Comparison of ENCODE assay signal across 21 cellular contexts in the genomic region with DNA sequence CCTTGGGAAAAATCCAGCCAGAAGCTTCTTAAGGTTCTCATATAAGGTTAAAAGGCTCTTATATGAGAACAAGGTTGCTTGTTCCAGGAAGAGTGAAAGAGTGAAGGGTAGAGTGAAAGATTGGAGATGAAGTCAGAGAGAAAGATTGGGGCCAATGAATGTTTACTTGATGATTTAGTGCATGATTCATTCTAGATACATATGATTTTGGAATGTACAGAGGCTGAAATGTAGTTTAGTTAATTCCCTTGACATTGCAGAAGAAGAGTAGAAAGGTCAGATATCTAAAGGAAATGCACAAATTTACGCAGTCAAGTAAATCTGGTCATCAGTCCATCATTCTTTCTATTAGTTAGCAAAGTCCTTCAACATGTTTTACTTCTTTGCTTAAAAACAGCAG.
DNase-seq lines count a peak whose midpoint lies in the region; ATAC-seq, FAIRE-seq and TF ChIP-seq lines count a peak whose summit lies in the region.
"Had no signal": no experiment of that assay in that cellular context is flagged by ENCODE, and none has a peak within 500 bp of the region (broad histone marks: within the 10 kb centered on the region; RNA-seq: fewer than 3 reads in every experiment).

No MANE protein-coding gene starts in this region.

- H3K4me2 ChIP-seq in GM23248 (ENCODE audit: unreplicated experiment) = peak overlapping the region; percentile 21

- H3K27me3 ChIP-seq in GM23248 (replicated peaks; ENCODE audit: insufficient read depth) (no peaks in the 10 kb centered on the region), adipocyte (replicated peaks; ENCODE audit: control insufficient read depth, insufficient read depth, low read length) (no peaks in the 10 kb centered on the region)

- FAIRE-seq in GM12891 (lab: Jason Lieb, UNC) = no peak
- FAIRE-seq: A204.1, GM12878, HepG2 had no signal

- TF ChIP-seq POLR2A in GM12891 (IDR thresholded peaks at IDR 0.05; ENCODE audit: low read depth, low read length) = no peak

- no peaks in the 10 kb centered on the region for H3K36me3 ChIP-seq in GM23248 (ENCODE audit: low read depth)
- H3K36me3 ChIP-seq in adipocyte (ENCODE audit: control insufficient read depth, insufficient read depth, low read length, severe bottlenecking) = no peaks in the 10 kb centered on the region

- H3K9me2 ChIP-seq in GM23248 (ENCODE audit: insufficient read depth) = peaks cover 4% of the 10 kb centered on the region; the same call in 1 of the 2 replicates

- 47 to 50% methylated on average over 1 of the region's 1 CpG for WGBS in GM23248 (ENCODE audit: low coverage in 1 of 2, low lambda C conversion rate in 2 of 2, missing lambda C conversion rate in 2 of 2), 2 experiments

- H3K27ac ChIP-seq in GM23248 = no peak overlapping the region

- no peaks in the 10 kb centered on the region for H3K79me2 ChIP-seq in GM23248 (ENCODE audit: insufficient read depth)

- ATAC-seq in GM18519 (IDR thresholded peaks at IDR 0.05; ENCODE audit: low FRiP score, unreplicated experiment) (no peak), HG03520 (IDR thresholded peaks at IDR 0.05; ENCODE audit: unreplicated experiment) (no peak)
- ATAC-seq: GM12878, HepG2 had no signal

- H3K4me1 ChIP-seq in GM23248 (ENCODE audit: insufficient read depth) (peaks cover 42% of the 10 kb centered on the region), adipocyte (ENCODE audit: control insufficient read depth, insufficient read depth, low read length) (peaks cover 6% of the 10 kb centered on the region)
- H3K4me1 ChIP-seq: Caco-2 had no signal

- no peak overlapping the region for H3K9ac ChIP-seq in GM23248
- H3K9ac ChIP-seq in adipocyte (ENCODE audit: low read length) = no peak overlapping the region

- peaks cover 35% of the 10 kb centered on the region for H3F3A ChIP-seq in GM23248 (ENCODE audit: insufficient read depth)

- no peak for TF ChIP-seq CTCF in fibroblast of mammary gland (conservative IDR thresholded peaks at IDR 0.05; ENCODE audit: control insufficient read depth, insufficient read depth, low read depth, low read length)

- no peak overlapping the region for H3K4me3 ChIP-seq in GM23248
- H3K4me3 ChIP-seq in adipocyte (ENCODE audit: low read length) = no peak overlapping the region
- no peak overlapping the region for H3K4me3 ChIP-seq in fibroblast of mammary gland (ENCODE audit: control insufficient read depth, low read depth, low read length)
- no peak overlapping the region for H3K4me3 ChIP-seq in skeletal muscle cell (ENCODE audit: low read depth, low read length)
- H3K4me3 ChIP-seq: GM12878 had no signal

- H3K9me3 ChIP-seq in GM23248 (ENCODE audit: low read depth) = no peaks in the 10 kb centered on the region
- no peaks in the 10 kb centered on the region for H3K9me3 ChIP-seq in adipocyte (ENCODE audit: control insufficient read depth, low read length)
- H3K9me3 ChIP-seq: Caco-2 had no signal

- H2AFZ ChIP-seq in GM23248 = no peak overlapping the region

- DNase-seq in GM23248 (peak; percentile 43), adipocyte (ENCODE audit: low read depth) (peak; percentile 51), fibroblast of mammary gland (ENCODE audit: low read depth) (peak; percentile 5), skeletal muscle cell (ENCODE audit: low read depth) (peak; percentile 39), GM12891 (ENCODE audit: insufficient read length, low spot score) (no peak)
- DNase-seq: Caco-2; CD4-positive, alpha-beta T cell; GOT3; KG1; NCI-H1105 treated with DMSO at 0.1 percent for 48 hours; NCI-H1694; NCI-H2081 treated with DMSO at 0.1 percent for 48 hours; NCI-H446 treated with DMSO at 0.1 percent for 48 hours; NCI-H774; OCI-M1; SHP77 had no signal

- in situ Hi-C loops in GM23248 (cut with MboI) = no loop called here

- H4K20me1 ChIP-seq in GM23248 (ENCODE audit: insufficient read depth) = no peaks in the 10 kb centered on the region

TF ChIP-seq in GM12891, 5 proteins besides CTCF, POLR2A, EP300 and RAD21:
- TF ChIP-seq POU2F2 (IDR thresholded peaks at IDR 0.05; ENCODE audit: low read depth, low read length) = no peak
- no peak for TF ChIP-seq SPI1 (IDR thresholded peaks at IDR 0.05; ENCODE audit: low read depth, low read length)
